1 cellular context compared by ENCODE assay signal in the genomic region with DNA sequence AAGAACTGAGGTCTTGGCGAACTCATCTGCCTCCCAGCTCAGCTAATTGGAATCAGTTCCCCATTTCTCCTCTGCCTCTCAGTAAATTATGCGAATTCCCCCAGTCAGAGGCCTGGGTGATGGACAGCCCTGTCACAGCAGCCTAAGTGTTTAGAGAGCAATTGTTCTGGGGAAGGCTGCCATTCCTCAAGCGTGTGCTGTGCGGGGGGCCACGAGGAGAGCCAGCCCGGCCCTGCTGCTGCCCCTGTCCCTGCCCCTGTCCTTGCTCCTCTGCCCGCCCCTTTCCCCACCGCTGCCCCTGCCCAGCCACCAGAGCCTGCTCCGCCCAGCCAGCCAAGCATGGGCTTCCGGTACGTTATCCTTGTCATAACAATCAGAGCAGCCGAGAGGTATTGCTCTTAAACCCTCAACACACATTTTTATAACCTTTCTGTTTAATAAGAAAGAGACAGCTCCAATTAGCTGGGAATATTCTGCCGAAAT.
TF ChIP-seq lines count a peak whose summit lies in the region.

No MANE protein-coding gene starts in this region.

TF ChIP-seq in K562, 482 proteins besides CTCF, POLR2A, EP300 and RAD21:
- no peak for TF ChIP-seq RBM25 (IDR thresholded peaks at IDR 0.05; ENCODE audit: low read depth, low read length, severe bottlenecking)
- TF ChIP-seq KDM1A (IDR thresholded peaks at IDR 0.05), result no peak
- TF ChIP-seq, protein P1, sequence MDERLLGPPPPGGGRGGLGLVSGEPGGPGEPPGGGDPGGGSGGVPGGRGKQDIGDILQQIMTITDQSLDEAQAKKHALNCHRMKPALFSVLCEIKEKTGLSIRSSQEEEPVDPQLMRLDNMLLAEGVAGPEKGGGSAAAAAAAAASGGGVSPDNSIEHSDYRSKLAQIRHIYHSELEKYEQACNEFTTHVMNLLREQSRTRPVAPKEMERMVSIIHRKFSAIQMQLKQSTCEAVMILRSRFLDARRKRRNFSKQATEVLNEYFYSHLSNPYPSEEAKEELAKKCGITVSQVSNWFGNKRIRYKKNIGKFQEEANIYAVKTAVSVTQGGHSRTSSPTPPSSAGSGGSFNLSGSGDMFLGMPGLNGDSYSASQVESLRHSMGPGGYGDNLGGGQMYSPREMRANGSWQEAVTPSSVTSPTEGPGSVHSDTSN (CRISPR knock-in tag; IDR thresholded peaks at IDR 0.05; ENCODE audit: low read depth), result no peak
- TF ChIP-seq, protein P1 (tag; conservative IDR thresholded peaks at IDR 0.05; ENCODE audit: low read depth), result peak; percentile 41
- TF ChIP-seq PPARD (CRISPR knock-in tag; IDR thresholded peaks at IDR 0.05), result no peak
- no peak for TF ChIP-seq SUPT5H (IDR thresholded peaks at IDR 0.05)
- no peak for TF ChIP-seq RFX1 (IDR thresholded peaks at IDR 0.05)
- TF ChIP-seq MECOM (CRISPR knock-in tag; IDR thresholded peaks at IDR 0.05), result no peak
- TF ChIP-seq MEIS2 (IDR thresholded peaks at IDR 0.05; ENCODE audit: partially characterized antibody), result peak; percentile 35
- TF ChIP-seq ZFP1 (CRISPR knock-in tag; IDR thresholded peaks at IDR 0.05), result no peak
- no peak for TF ChIP-seq MEF2D (tag; conservative IDR thresholded peaks at IDR 0.05; ENCODE audit: low read depth)
- TF ChIP-seq, protein P2, sequence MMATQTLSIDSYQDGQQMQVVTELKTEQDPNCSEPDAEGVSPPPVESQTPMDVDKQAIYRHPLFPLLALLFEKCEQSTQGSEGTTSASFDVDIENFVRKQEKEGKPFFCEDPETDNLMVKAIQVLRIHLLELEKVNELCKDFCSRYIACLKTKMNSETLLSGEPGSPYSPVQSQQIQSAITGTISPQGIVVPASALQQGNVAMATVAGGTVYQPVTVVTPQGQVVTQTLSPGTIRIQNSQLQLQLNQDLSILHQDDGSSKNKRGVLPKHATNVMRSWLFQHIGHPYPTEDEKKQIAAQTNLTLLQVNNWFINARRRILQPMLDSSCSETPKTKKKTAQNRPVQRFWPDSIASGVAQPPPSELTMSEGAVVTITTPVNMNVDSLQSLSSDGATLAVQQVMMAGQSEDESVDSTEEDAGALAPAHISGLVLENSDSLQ (IDR thresholded peaks at IDR 0.05), result peak; percentile 85
- TF ChIP-seq, protein P3, sequence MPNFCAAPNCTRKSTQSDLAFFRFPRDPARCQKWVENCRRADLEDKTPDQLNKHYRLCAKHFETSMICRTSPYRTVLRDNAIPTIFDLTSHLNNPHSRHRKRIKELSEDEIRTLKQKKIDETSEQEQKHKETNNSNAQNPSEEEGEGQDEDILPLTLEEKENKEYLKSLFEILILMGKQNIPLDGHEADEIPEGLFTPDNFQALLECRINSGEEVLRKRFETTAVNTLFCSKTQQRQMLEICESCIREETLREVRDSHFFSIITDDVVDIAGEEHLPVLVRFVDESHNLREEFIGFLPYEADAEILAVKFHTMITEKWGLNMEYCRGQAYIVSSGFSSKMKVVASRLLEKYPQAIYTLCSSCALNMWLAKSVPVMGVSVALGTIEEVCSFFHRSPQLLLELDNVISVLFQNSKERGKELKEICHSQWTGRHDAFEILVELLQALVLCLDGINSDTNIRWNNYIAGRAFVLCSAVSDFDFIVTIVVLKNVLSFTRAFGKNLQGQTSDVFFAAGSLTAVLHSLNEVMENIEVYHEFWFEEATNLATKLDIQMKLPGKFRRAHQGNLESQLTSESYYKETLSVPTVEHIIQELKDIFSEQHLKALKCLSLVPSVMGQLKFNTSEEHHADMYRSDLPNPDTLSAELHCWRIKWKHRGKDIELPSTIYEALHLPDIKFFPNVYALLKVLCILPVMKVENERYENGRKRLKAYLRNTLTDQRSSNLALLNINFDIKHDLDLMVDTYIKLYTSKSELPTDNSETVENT (CRISPR knock-in tag; IDR thresholded peaks at IDR 0.05), result no peak
- TF ChIP-seq SPI1 (IDR thresholded peaks at IDR 0.05; ENCODE audit: borderline replicate concordance, low read depth, low read length), result peak; percentile 56; the same call in 1 of the 2 replicates
- TF ChIP-seq ZNF583 (CRISPR knock-in tag; IDR thresholded peaks at IDR 0.05), result no peak
TF ChIP-seq in K562: peak in this region for 4.
